In genomic region chr19:4061683-4062575, GRCh38 we compare ENCODE assay signal across 1 cellular context.
A peak's percentile ranks its signal among the peaks of the same experiment; 100 is the strongest.
TF ChIP-seq lines count a peak whose summit lies in the region.

No MANE protein-coding gene starts in this region.

TF ChIP-seq in HepG2, 621 proteins besides CTCF, POLR2A, EP300 and RAD21 (continued from another document and continues in another):
- TF ChIP-seq FUBP1 (CRISPR knock-in tag; IDR thresholded peaks at IDR 0.05; ENCODE audit: borderline replicate concordance) (0 out of 2 replicates have a peak, but pooled peaks have one; percentile 37), KLF9 (CRISPR knock-in tag; IDR thresholded peaks at IDR 0.05; ENCODE audit: low read depth) (no peak), ZSCAN25 (CRISPR knock-in tag; IDR thresholded peaks at IDR 0.05) (0 out of 2 replicates have a peak, but pooled peaks have one; percentile 16), TBL1XR1 (IDR thresholded peaks at IDR 0.05; ENCODE audit: borderline replicate concordance, low read length, partially characterized antibody) (no peak), NONO (IDR thresholded peaks at IDR 0.05) (no peak), NONO (CRISPR knock-in tag; conservative IDR thresholded peaks at IDR 0.05) (peak; percentile 39; the same call in 1 of the 2 replicates), POLR2G (IDR thresholded peaks at IDR 0.05; ENCODE audit: low read depth, low read length) (peak; percentile 30; the same call in 1 of the 2 replicates), NR0B2 (CRISPR knock-in tag; IDR thresholded peaks at IDR 0.05) (no peak), MXD1 (CRISPR knock-in tag; IDR thresholded peaks at IDR 0.05) (0 out of 2 replicates have a peak, but pooled peaks have one; percentile 32), CBX1 (IDR thresholded peaks at IDR 0.05; ENCODE audit: low read depth) (peak; percentile 70), HDAC1 (CRISPR knock-in tag; IDR thresholded peaks at IDR 0.05) (peak; percentile 18; the same call in 1 of the 2 replicates), SP1 (IDR thresholded peaks at IDR 0.05) (no peak), SP1 (CRISPR knock-in tag; IDR thresholded peaks at IDR 0.05) (peak; percentile 3; the same call in 1 of the 2 replicates), STAT5B (CRISPR knock-in tag; IDR thresholded peaks at IDR 0.05) (no peak), HNRNPLL (IDR thresholded peaks at IDR 0.05; ENCODE audit: low read depth, low read length, poor library complexity, severe bottlenecking) (peak; percentile 12), ADNP (CRISPR knock-in tag; IDR thresholded peaks at IDR 0.05) (peak; percentile 95), ZNF331 (CRISPR knock-in tag; IDR thresholded peaks at IDR 0.05) (no peak), ZBTB8A (CRISPR knock-in tag; IDR thresholded peaks at IDR 0.05; ENCODE audit: borderline replicate concordance, low read depth) (0 out of 2 replicates have a peak, but pooled peaks have one; percentile 25), ZNF281 (CRISPR knock-in tag; IDR thresholded peaks at IDR 0.05; ENCODE audit: borderline replicate concordance) (peak; percentile 64; the same call in 1 of the 2 replicates), RBFOX2 (IDR thresholded peaks at IDR 0.05; ENCODE audit: low read depth, low read length) (peak; percentile 60), ZBTB33 (CRISPR knock-in tag; IDR thresholded peaks at IDR 0.05) (peak; percentile 81), AGO2 (optimal IDR thresholded peaks at IDR 0.05; ENCODE audit: low read depth, low read length) (peak; percentile 43), BRD4 (CRISPR knock-in tag; IDR thresholded peaks at IDR 0.05) (peak; percentile 44; the same call in 1 of the 2 replicates), RBM39 (IDR thresholded peaks at IDR 0.05; ENCODE audit: low read depth, low read length, poor library complexity, severe bottlenecking) (peak; percentile 22), MIER2 (CRISPR knock-in tag; IDR thresholded peaks at IDR 0.05) (no peak), ZNF235 (CRISPR knock-in tag; IDR thresholded peaks at IDR 0.05; ENCODE audit: borderline replicate concordance) (0 out of 2 replicates have a peak, but pooled peaks have one; percentile 1), POLR2AphosphoS5 (IDR thresholded peaks at IDR 0.05; ENCODE audit: low read depth, low read length) (no peak), ZNF768 (CRISPR knock-in tag; IDR thresholded peaks at IDR 0.05) (peak; percentile 92), KDM1A (CRISPR knock-in tag; IDR thresholded peaks at IDR 0.05) (peak; percentile 81), TMF1 (CRISPR knock-in tag; IDR thresholded peaks at IDR 0.05; ENCODE audit: low read depth) (no peak), ZNF326 (CRISPR knock-in tag; IDR thresholded peaks at IDR 0.05; ENCODE audit: borderline replicate concordance) (no peak), BCL3 (CRISPR knock-in tag; IDR thresholded peaks at IDR 0.05) (0 out of 2 replicates have a peak, but pooled peaks have one; percentile 19), MAX (IDR thresholded peaks at IDR 0.05) (peak; percentile 14; the same call in 1 of the 2 replicates), BORCS8-MEF2B (CRISPR knock-in tag; IDR thresholded peaks at IDR 0.05) (peak; percentile 18; the same call in 1 of the 2 replicates), ZNF879 (CRISPR knock-in tag; IDR thresholded peaks at IDR 0.05) (no peak), ZBTB38 (CRISPR knock-in tag; IDR thresholded peaks at IDR 0.05) (peak; percentile 16), ZNF629 (CRISPR knock-in tag; conservative IDR thresholded peaks at IDR 0.05) (peak; percentile 5; the same call in 1 of the 2 replicates), ZNF343 (CRISPR knock-in tag; IDR thresholded peaks at IDR 0.05) (no peak), ZMYM3 (CRISPR knock-in tag; IDR thresholded peaks at IDR 0.05) (peak; percentile 95), ZNF547 (CRISPR knock-in tag; IDR thresholded peaks at IDR 0.05) (peak; percentile 61; the same call in 1 of the 2 replicates), ZNF724P (CRISPR knock-in tag; IDR thresholded peaks at IDR 0.05; ENCODE audit: borderline replicate concordance) (0 out of 2 replicates have a peak, but pooled peaks have one; percentile 27), HHEX (CRISPR knock-in tag; IDR thresholded peaks at IDR 0.05) (no peak), ZNF816 (CRISPR knock-in tag; IDR thresholded peaks at IDR 0.05; ENCODE audit: borderline replicate concordance) (0 out of 2 replicates have a peak, but pooled peaks have one; percentile 19), PBX2 (CRISPR knock-in tag; IDR thresholded peaks at IDR 0.05) (no peak), ZFP36 (IDR thresholded peaks at IDR 0.05; ENCODE audit: borderline replicate concordance, low read depth, low read length, partially characterized antibody) (peak; percentile 44)
- TF ChIP-seq, protein P1, sequence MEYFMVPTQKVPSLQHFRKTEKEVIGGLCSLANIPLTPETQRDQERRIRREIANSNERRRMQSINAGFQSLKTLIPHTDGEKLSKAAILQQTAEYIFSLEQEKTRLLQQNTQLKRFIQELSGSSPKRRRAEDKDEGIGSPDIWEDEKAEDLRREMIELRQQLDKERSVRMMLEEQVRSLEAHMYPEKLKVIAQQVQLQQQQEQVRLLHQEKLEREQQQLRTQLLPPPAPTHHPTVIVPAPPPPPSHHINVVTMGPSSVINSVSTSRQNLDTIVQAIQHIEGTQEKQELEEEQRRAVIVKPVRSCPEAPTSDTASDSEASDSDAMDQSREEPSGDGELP (IDR thresholded peaks at IDR 0.05; ENCODE audit: borderline replicate concordance, low read depth): peak; percentile 34; the same call in 1 of the 2 replicates
- TF ChIP-seq, protein P2, sequence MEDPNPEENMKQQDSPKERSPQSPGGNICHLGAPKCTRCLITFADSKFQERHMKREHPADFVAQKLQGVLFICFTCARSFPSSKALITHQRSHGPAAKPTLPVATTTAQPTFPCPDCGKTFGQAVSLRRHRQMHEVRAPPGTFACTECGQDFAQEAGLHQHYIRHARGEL (CRISPR knock-in tag; IDR thresholded peaks at IDR 0.05): peak; percentile 63; the same call in 1 of the 2 replicates
- TF ChIP-seq, protein P3, sequence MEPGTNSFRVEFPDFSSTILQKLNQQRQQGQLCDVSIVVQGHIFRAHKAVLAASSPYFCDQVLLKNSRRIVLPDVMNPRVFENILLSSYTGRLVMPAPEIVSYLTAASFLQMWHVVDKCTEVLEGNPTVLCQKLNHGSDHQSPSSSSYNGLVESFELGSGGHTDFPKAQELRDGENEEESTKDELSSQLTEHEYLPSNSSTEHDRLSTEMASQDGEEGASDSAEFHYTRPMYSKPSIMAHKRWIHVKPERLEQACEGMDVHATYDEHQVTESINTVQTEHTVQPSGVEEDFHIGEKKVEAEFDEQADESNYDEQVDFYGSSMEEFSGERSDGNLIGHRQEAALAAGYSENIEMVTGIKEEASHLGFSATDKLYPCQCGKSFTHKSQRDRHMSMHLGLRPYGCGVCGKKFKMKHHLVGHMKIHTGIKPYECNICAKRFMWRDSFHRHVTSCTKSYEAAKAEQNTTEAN (CRISPR knock-in tag; conservative IDR thresholded peaks at IDR 0.05): no peak
- TF ChIP-seq, protein P4, sequence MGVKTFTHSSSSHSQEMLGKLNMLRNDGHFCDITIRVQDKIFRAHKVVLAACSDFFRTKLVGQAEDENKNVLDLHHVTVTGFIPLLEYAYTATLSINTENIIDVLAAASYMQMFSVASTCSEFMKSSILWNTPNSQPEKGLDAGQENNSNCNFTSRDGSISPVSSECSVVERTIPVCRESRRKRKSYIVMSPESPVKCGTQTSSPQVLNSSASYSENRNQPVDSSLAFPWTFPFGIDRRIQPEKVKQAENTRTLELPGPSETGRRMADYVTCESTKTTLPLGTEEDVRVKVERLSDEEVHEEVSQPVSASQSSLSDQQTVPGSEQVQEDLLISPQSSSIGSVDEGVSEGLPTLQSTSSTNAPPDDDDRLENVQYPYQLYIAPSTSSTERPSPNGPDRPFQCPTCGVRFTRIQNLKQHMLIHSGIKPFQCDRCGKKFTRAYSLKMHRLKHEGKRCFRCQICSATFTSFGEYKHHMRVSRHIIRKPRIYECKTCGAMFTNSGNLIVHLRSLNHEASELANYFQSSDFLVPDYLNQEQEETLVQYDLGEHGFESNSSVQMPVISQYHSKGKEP (CRISPR knock-in tag; IDR thresholded peaks at IDR 0.05): no peak
- TF ChIP-seq, protein P5, sequence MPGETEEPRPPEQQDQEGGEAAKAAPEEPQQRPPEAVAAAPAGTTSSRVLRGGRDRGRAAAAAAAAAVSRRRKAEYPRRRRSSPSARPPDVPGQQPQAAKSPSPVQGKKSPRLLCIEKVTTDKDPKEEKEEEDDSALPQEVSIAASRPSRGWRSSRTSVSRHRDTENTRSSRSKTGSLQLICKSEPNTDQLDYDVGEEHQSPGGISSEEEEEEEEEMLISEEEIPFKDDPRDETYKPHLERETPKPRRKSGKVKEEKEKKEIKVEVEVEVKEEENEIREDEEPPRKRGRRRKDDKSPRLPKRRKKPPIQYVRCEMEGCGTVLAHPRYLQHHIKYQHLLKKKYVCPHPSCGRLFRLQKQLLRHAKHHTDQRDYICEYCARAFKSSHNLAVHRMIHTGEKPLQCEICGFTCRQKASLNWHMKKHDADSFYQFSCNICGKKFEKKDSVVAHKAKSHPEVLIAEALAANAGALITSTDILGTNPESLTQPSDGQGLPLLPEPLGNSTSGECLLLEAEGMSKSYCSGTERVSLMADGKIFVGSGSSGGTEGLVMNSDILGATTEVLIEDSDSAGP (CRISPR knock-in tag; IDR thresholded peaks at IDR 0.05; ENCODE audit: borderline replicate concordance): peak; percentile 99
